Comparison of ENCODE assay signal across 8 cellular contexts in the genomic region with DNA sequence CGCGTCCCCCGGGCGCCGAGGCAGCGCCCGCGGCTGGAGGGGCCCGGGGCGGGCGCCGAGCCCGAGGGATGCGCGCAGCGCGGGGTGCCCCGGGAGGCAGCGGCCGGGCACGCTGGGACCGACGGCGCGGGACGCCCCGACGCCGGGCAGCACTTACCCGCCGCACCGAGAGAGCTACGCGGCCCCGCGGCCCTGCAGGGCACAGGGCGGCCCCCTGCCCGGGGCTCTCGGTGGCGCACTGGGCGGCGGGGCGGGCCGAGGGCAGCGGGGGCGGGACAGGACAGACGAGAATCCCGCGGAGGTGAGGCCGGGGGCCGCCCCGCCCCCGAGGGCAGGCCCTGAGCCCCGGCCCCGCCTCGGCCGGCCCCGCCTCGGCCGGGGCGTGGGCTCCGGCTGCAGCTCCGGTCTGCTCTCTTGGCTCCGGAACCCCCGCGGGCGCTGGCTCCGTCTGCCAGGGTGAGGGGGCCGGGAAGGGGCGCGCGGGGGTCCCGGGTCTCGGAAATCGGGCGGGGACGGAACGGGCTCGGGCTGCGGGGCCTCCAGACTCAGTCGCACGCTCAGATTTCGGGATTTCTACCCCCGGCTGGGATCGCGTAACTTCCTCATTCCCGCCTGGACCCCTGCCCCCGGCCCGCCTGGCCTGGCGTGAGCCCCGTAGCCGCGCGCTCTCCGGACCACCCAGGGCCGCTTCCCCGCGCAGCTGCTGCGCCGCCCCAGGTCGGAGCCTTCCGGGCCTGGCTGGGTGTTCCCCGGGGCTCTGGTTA. TPM values are rescaled to one million over a fixed set of nuclear protein-coding genes. Genes with fewer than 3 reads are reported as not detected.
DNase-seq lines count a peak whose midpoint lies in the region; ATAC-seq and TF ChIP-seq lines count a peak whose summit lies in the region.

A gene with protein sequence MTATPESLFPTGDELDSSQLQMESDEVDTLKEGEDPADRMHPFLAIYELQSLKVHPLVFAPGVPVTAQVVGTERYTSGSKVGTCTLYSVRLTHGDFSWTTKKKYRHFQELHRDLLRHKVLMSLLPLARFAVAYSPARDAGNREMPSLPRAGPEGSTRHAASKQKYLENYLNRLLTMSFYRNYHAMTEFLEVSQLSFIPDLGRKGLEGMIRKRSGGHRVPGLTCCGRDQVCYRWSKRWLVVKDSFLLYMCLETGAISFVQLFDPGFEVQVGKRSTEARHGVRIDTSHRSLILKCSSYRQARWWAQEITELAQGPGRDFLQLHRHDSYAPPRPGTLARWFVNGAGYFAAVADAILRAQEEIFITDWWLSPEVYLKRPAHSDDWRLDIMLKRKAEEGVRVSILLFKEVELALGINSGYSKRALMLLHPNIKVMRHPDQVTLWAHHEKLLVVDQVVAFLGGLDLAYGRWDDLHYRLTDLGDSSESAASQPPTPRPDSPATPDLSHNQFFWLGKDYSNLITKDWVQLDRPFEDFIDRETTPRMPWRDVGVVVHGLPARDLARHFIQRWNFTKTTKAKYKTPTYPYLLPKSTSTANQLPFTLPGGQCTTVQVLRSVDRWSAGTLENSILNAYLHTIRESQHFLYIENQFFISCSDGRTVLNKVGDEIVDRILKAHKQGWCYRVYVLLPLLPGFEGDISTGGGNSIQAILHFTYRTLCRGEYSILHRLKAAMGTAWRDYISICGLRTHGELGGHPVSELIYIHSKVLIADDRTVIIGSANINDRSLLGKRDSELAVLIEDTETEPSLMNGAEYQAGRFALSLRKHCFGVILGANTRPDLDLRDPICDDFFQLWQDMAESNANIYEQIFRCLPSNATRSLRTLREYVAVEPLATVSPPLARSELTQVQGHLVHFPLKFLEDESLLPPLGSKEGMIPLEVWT (plus strand): TSS at position 383 of the 764 bp plus-strand sequence. CDS start 621 bp downstream, outside the sequence.

- no peaks in the 10 kb centered on the region for H3K27me3 Mint-ChIP-seq in CD8-positive, alpha-beta T cell (ENCODE audit: low read depth)

- no peak for TF ChIP-seq POLR2A in esophagus muscularis mucosa (IDR thresholded peaks at IDR 0.05; ENCODE audit: low read depth)

- H3K9me3 Mint-ChIP-seq in CD8-positive, alpha-beta T cell, result no peaks in the 10 kb centered on the region

- peak within 1 kb of the TSS; percentile 77 for H2AFZ ChIP-seq in PC-9

- H3K36me3 Mint-ChIP-seq in CD8-positive, alpha-beta T cell, result peaks cover 15% of the 10 kb centered on the region

- no peaks in the 10 kb centered on the region for H3K27me3 ChIP-seq in CD8-positive, alpha-beta T cell (ENCODE audit: insufficient read depth, low read length)
- H3K27me3 ChIP-seq in HL-60 (ENCODE audit: insufficient read depth, poor library complexity, severe bottlenecking) (peaks cover 8% of the 10 kb centered on the region), PC-9 (ENCODE audit: insufficient read depth, low read depth) (no peaks in the 10 kb centered on the region), esophagus muscularis mucosa (no peaks in the 10 kb centered on the region), muscle layer of duodenum (ENCODE audit: low read depth, low read length) (no peaks in the 10 kb centered on the region)

- TF ChIP-seq EP300 in esophagus muscularis mucosa (IDR thresholded peaks at IDR 0.05), result no peak

- peak within 1 kb of the TSS; percentile 81 for H3K4me3 Mint-ChIP-seq in CD8-positive, alpha-beta T cell

- intact Hi-C loops in CD8-positive, alpha-beta T cell (cut with DNase I, micrococcal nuclease), result loop anchor here (1.0 to 2.0 kb wide), 8 partner anchors 11 to 97 kb away; a partner anchor contains a TSS
- intact Hi-C loops in PC-9 (cut with micrococcal nuclease; ENCODE audit: unreplicated experiment) (loop anchor here (5.0 kb wide), 1 partner anchor 75 kb away; no protein-coding TSS in a partner anchor), esophagus muscularis mucosa (cut with DNase I) (loop anchor here (5.0 kb wide), 1 partner anchor 75 kb away; no protein-coding TSS in a partner anchor)

- CTCF ChIA-PET in CD8-positive, alpha-beta T cell (lab: Charles Lee), result interaction anchor here (0.8 to 1.7 kb wide), 4 partner anchors 10 to 97 kb away, joined by 3 to 4 read pairs (median 4); a partner anchor contains a TSS
- CTCF ChIA-PET in PC-9 (lab: Charles Lee), result interaction anchor here (1.1 to 1.6 kb wide), 2 partner anchors 17 to 97 kb away, joined by 3 to 18 read pairs; a partner anchor contains a TSS

- ATAC-seq in CD8-positive, alpha-beta T cell, result peak; percentile 98
- ATAC-seq in GM19438 (IDR thresholded peaks at IDR 0.05; ENCODE audit: low read depth, unreplicated experiment), result peak; percentile 83

- no peak within 1 kb of the TSS for H3K27ac ChIP-seq in CD8-positive, alpha-beta T cell (ENCODE audit: low read depth, low read length)
- H3K27ac ChIP-seq in HL-60 (replicated peaks) (no peak within 1 kb of the TSS), PC-9 (no peak within 1 kb of the TSS), esophagus muscularis mucosa (replicated peaks in 1 of 4) (peak within 1 kb of the TSS; percentile 76 to 84 (median 82)), muscle layer of duodenum (ENCODE audit: low read length) (no peak within 1 kb of the TSS)

- H3K4me1 Mint-ChIP-seq in CD8-positive, alpha-beta T cell (ENCODE audit: low read depth), result peaks cover 19% of the 10 kb centered on the region

- H3K9me2 ChIP-seq in PC-9 (ENCODE audit: insufficient read depth), result no peaks in the 10 kb centered on the region

- H3K4me3 ChIP-seq in CD8-positive, alpha-beta T cell (ENCODE audit: low read depth, low read length), result peak within 1 kb of the TSS; percentile 58
- peak within 1 kb of the TSS; percentile 44 for H3K4me3 ChIP-seq in HL-60 (replicated peaks; ENCODE audit: insufficient read depth, low read length)
- peak within 1 kb of the TSS; percentile 68 for H3K4me3 ChIP-seq in PC-9
- peak within 1 kb of the TSS; percentile 84 to 97 (median 91) for H3K4me3 ChIP-seq in esophagus muscularis mucosa
- H3K4me3 ChIP-seq in muscle layer of duodenum (ENCODE audit: low read depth in 1 of 2, low read length in 2 of 2), result peak within 1 kb of the TSS; percentile 70 to 76

- no peaks in the 10 kb centered on the region for H3K9me3 ChIP-seq in CD8-positive, alpha-beta T cell (ENCODE audit: low read length)
- H3K9me3 ChIP-seq in PC-9 (ENCODE audit: insufficient read depth, low read depth), result no peaks in the 10 kb centered on the region
- H3K9me3 ChIP-seq in esophagus muscularis mucosa, result no peaks in the 10 kb centered on the region
- H3K9me3 ChIP-seq in muscle layer of duodenum (ENCODE audit: control insufficient read depth in 1 of 2, low read length in 2 of 2), result no peaks in the 10 kb centered on the region

- peaks cover 11% of the 10 kb centered on the region for H3K4me1 ChIP-seq in CD8-positive, alpha-beta T cell (ENCODE audit: insufficient read depth, low read length)
- peaks cover 37% of the 10 kb centered on the region for H3K4me1 ChIP-seq in PC-9 (replicated peaks; ENCODE audit: insufficient read depth)
- H3K4me1 ChIP-seq in esophagus muscularis mucosa, result peaks cover 10 to 26% (median 22%) of the 10 kb centered on the region in 4 donors
- peaks cover 13 to 21% of the 10 kb centered on the region in 2 donors for H3K4me1 ChIP-seq in muscle layer of duodenum (ENCODE audit: control insufficient read depth in 1 of 2, insufficient read depth in 2 of 2, low read length in 2 of 2)

- peak within 1 kb of the TSS; percentile 83 for H3K4me2 ChIP-seq in PC-9

- POLR2A ChIA-PET in CD8-positive, alpha-beta T cell (lab: Charles Lee), result interaction anchor here (0.7 to 2.2 kb wide), 6 partner anchors 10 to 158 kb away, joined by 3 to 15 read pairs (median 6); a partner anchor contains a TSS
- POLR2A ChIA-PET in PC-9 (lab: Charles Lee; ENCODE audit: unreplicated experiment), result interaction anchor here (0.6 to 0.8 kb wide), 6 partner anchors 16 to 97 kb away, joined by 3 to 8 read pairs (median 3); a partner anchor contains a TSS

- 0% methylated on average over 16 of the region's 103 CpGs for WGBS in esophagus muscularis mucosa

- BruUV-seq in PC-9 (replicated peaks; lab: Mats Ljungman, UMichigan), result no TSS peak

- no peaks in the 10 kb centered on the region for H3K79me2 ChIP-seq in PC-9 (ENCODE audit: low read depth)

- H4K20me1 ChIP-seq in PC-9 (ENCODE audit: insufficient read depth), result no peaks in the 10 kb centered on the region

- no peaks in the 10 kb centered on the region for H3K36me3 ChIP-seq in CD8-positive, alpha-beta T cell (ENCODE audit: insufficient read depth, low read length)
- H3K36me3 ChIP-seq in PC-9 (ENCODE audit: low read depth) (0 out of 2 replicates have a peak, but pooled peaks cover 9% of the 10 kb centered on the region), esophagus muscularis mucosa (peaks cover 7 to 31% (median 14%) of the 10 kb centered on the region in 4 donors), muscle layer of duodenum (ENCODE audit: control insufficient read depth in 1 of 2, insufficient read depth in 2 of 2, low read length in 2 of 2) (peaks cover 0 to 6% of the 10 kb centered on the region in 2 donors)

- no peak within 1 kb of the TSS for H3K27ac Mint-ChIP-seq in CD8-positive, alpha-beta T cell

- H3F3A ChIP-seq in PC-9 (ENCODE audit: insufficient read depth, low read depth), result peaks cover 30% of the 10 kb centered on the region

- DNase-seq in CD8-positive, alpha-beta T cell, result peak; percentile 60 to 88 (median 84)
- DNase-seq in HL-60 (ENCODE audit: low read depth in 1 of 2, low spot score in 1 of 2) (peak; percentile 17 to 26), PC-9 (peak; percentile 63 to 93), esophagus muscularis mucosa (ENCODE audit: extremely low spot score) (peak; percentile 93)
- peak; percentile 91 to 93 for DNase-seq in activated T-cell treated with anti-CD3 and anti-CD28 coated beads, Interleukin-2, amount 50 U/mL, for 48 hours
- DNase-seq in stimulated activated CD8-positive, alpha-beta memory T cell treated with anti-CD3 and anti-CD28 coated beads, Interleukin-7, amount 100 ng/mL, for 1 hour (ENCODE audit: low read depth in 2 of 2), result peak; percentile 57 to 69

- TF ChIP-seq CTCF in CD8-positive, alpha-beta T cell (IDR thresholded peaks at IDR 0.05), result no peak
- TF ChIP-seq CTCF in HL-60 (IDR thresholded peaks at IDR 0.05; ENCODE audit: insufficient read depth, low read length) (no peak), PC-9 (conservative IDR thresholded peaks at IDR 0.05) (no peak), esophagus muscularis mucosa (IDR thresholded peaks at IDR 0.05) (no peak)

RNA-seq across cellular contexts. Expression of the gene that starts here (rescaled TPM):
- 10 to 100 TPM; 14.3 to 15.7 TPM for total RNA-seq in CD8-positive, alpha-beta T cell
- total RNA-seq in PC-9 (2021), result 95.5 and 116 TPM in 2 replicates
- total RNA-seq in esophagus muscularis mucosa, result 10 to 100 TPM in 3 of 4 donors, 1 to 10 TPM in 1; 9.6 to 15.2 (median 12.0) TPM

Comparison
In these comparisons a context has a peak if more than half of its experiments do, and no peak if none do; other contexts are left out.
1. DNase-seq: peak in every context shown above with its lines; median percentile 93 in esophagus muscularis mucosa; 92 in activated T-cell treated with anti-CD3 and anti-CD28 coated beads, Interleukin-2, amount 50 U/mL, for 48 hours; 84 in CD8-positive, alpha-beta T cell; 78 in PC-9; 63 in stimulated activated CD8-positive, alpha-beta memory T cell treated with anti-CD3 and anti-CD28 coated beads, Interleukin-7, amount 100 ng/mL, for 1 hour; 22 in HL-60.
2. H3K27ac ChIP-seq: peak in esophagus muscularis mucosa (4 of 4); none in CD8-positive, alpha-beta T cell (single experiment), HL-60 (single experiment), PC-9 (single experiment) and muscle layer of duodenum (single experiment).
3. Peak in every context shown above with its lines, with median percentiles within 50 percentile points of each other: H3K4me3 ChIP-seq.